ENCODE assay signal across 10 cellular contexts in the genomic region with DNA sequence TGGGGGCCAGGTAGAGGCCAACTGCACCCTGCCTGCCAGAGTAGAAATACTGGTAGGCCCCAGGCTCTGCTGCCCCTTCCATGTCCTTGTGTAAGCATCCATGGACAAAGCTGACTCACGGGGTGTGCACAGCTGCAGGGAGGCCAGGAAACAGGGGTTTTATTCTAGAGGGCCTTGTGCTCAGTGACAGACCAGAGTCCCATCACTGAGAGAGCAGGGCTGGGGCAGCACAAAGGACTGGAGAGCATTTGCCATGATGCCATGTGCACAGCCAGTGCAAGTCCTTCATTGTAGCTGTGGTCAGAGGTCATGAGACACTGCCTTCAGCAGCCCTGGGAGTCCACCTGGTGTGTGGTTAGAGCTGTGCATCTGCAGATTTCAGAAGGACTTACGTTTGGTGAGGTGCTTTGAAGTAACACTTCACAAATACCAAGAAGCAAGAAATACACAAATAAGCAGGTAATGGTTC. TPM values are rescaled to one million over a fixed set of nuclear protein-coding genes. Genes with fewer than 3 reads are reported as not detected.
DNase-seq lines count a peak whose midpoint lies in the region; ATAC-seq and TF ChIP-seq lines count a peak whose summit lies in the region.
"Had no signal": no experiment of that assay in that cellular context is flagged by ENCODE, and none has a peak within 500 bp of the region (broad histone marks: within the 10 kb centered on the region; RNA-seq: fewer than 3 reads in every experiment).

No MANE protein-coding gene starts in this region.

- intact Hi-C loops in activated CD8-positive, alpha-beta T cell treated with anti-CD3 and anti-CD28 coated beads for 36 hours (cut with micrococcal nuclease), result no loop called here
- intact Hi-C loops in psoas muscle (cut with DNase I) (no loop called here), OCI-LY7 (cut with micrococcal nuclease; ENCODE audit: unreplicated experiment) (no loop called here)

- H3K4me2 ChIP-seq in OCI-LY7 (ENCODE audit: low read length), result no peak overlapping the region; the same call in 1 of the 2 replicates

- H3K27ac ChIP-seq in psoas muscle, result peak overlapping the region; percentile 13
- H3K27ac ChIP-seq in OCI-LY7 (ENCODE audit: low read depth, low read length, poor library complexity, severe bottlenecking), result no peak overlapping the region
- H3K27ac ChIP-seq: prostate gland had no signal

- CTCF ChIA-PET in activated CD8-positive, alpha-beta T cell treated with anti-CD3 and anti-CD28 coated beads for 36 hours (lab: Charles Lee), result interaction anchor here (1.0 to 2.9 kb wide), 3 partner anchors 11 to 91 kb away, joined by 3 to 10 read pairs (median 4); no protein-coding TSS in a partner anchor
- CTCF ChIA-PET in OCI-LY7 (lab: Charles Lee; ENCODE audit: unreplicated experiment), result no interaction called here

- no peak overlapping the region for H3K4me3 ChIP-seq in foreskin fibroblast (ENCODE audit: low read depth in 1 of 2, low read length in 2 of 2)
- peak overlapping the region; percentile 22 for H3K4me3 ChIP-seq in psoas muscle
- H3K4me3 ChIP-seq in BE2C (ENCODE audit: low read depth, low read length), result no peak overlapping the region
- H3K4me3 ChIP-seq in OCI-LY7 (ENCODE audit: low read depth, low read length, poor library complexity, severe bottlenecking), result no peak overlapping the region
- H3K4me3 ChIP-seq: prostate gland had no signal

- H3K27me3 Mint-ChIP-seq in activated CD8-positive, alpha-beta T cell treated with anti-CD3 and anti-CD28 coated beads for 36 hours, result no peaks in the 10 kb centered on the region

- H3K9me3 ChIP-seq in psoas muscle (peaks cover 8% of the 10 kb centered on the region), BE2C (peaks cover 13% of the 10 kb centered on the region), OCI-LY7 (ENCODE audit: low read length) (peaks cover 25% of the 10 kb centered on the region)
- H3K9me3 ChIP-seq: prostate gland had no signal

- peaks cover 100% of the 10 kb centered on the region for H3K79me2 ChIP-seq in OCI-LY7 (ENCODE audit: insufficient read depth, low read depth, low read length)

- peak overlapping the region; percentile 27 for H3K4me3 Mint-ChIP-seq in activated CD8-positive, alpha-beta T cell treated with anti-CD3 and anti-CD28 coated beads for 36 hours

- H3K27me3 ChIP-seq in psoas muscle (ENCODE audit: insufficient read depth in 3 of 3, low read length in 2 of 3) (no peaks in the 10 kb centered on the region), BE2C (no peaks in the 10 kb centered on the region)

- no TSS peak for BruUV-seq in OCI-LY7 (replicated peaks; lab: Mats Ljungman, UMichigan)

- DNase-seq in activated CD8-positive, alpha-beta T cell treated with anti-CD3 and anti-CD28 coated beads for 36 hours, result peak; percentile 1
- DNase-seq in foreskin fibroblast (peak; percentile 49 to 78), psoas muscle (peak; percentile 14 to 56), BE2C (no peak), OCI-LY7 (ENCODE audit: low spot score) (no peak), dedifferentiated amniotic fluid mesenchymal stem cell (ENCODE audit: extremely low spot score) (no peak)
- no peak for DNase-seq in stimulated activated CD4-positive, alpha-beta T cell treated with anti-CD3 and anti-CD28 coated beads, Interleukin-12 subunit alpha, Interleukin-12 subunit beta, amount 100 ng/mL, for 4 hours
- DNase-seq: foreskin melanocyte had no signal

- no peak overlapping the region for H2AFZ ChIP-seq in OCI-LY7 (ENCODE audit: low read length)

- POLR2A ChIA-PET in activated CD8-positive, alpha-beta T cell treated with anti-CD3 and anti-CD28 coated beads for 36 hours (lab: Charles Lee), result interaction anchor here (1.9 to 5.6 kb wide), 4 partner anchors 8 to 75 kb away, joined by 5 to 51 read pairs (median 24); a partner anchor contains a TSS
- POLR2A ChIA-PET in OCI-LY7 (lab: Charles Lee), result interaction anchor here (0.7 kb wide), 1 partner anchor 9 kb away, joined by 3 read pairs; no protein-coding TSS in a partner anchor

- H3K4me1 ChIP-seq in psoas muscle (peaks cover 72% of the 10 kb centered on the region), BE2C (no peaks in the 10 kb centered on the region), OCI-LY7 (ENCODE audit: insufficient read depth, low read length, poor library complexity, severe bottlenecking) (peaks cover 48% of the 10 kb centered on the region)

- peak; percentile 48 for ATAC-seq in GM19023 (IDR thresholded peaks at IDR 0.05; ENCODE audit: unreplicated experiment)
- no peak for ATAC-seq in activated CD8-positive, alpha-beta T cell treated with anti-CD3 and anti-CD28 coated beads for 36 hours
- ATAC-seq in psoas muscle, result peak; percentile 31 to 68 (median 58)

- H3K36me3 ChIP-seq in psoas muscle (ENCODE audit: insufficient read depth in 1 of 2, low read depth in 1 of 2) (peaks cover 0 to 5% of the 10 kb centered on the region in 2 donors), BE2C (peaks cover 63% of the 10 kb centered on the region), OCI-LY7 (ENCODE audit: insufficient read depth, low read length) (peaks cover 94% of the 10 kb centered on the region)
- H3K36me3 ChIP-seq: prostate gland had no signal

- peak overlapping the region; percentile 25 for H3K27ac Mint-ChIP-seq in activated CD8-positive, alpha-beta T cell treated with anti-CD3 and anti-CD28 coated beads for 36 hours

- peaks cover 86% of the 10 kb centered on the region for H3K36me3 Mint-ChIP-seq in activated CD8-positive, alpha-beta T cell treated with anti-CD3 and anti-CD28 coated beads for 36 hours (ENCODE audit: low read depth)

- peaks cover 67% of the 10 kb centered on the region for H4K20me1 ChIP-seq in OCI-LY7 (ENCODE audit: insufficient read depth, low read length)

- 15 to 32% (median 26%) methylated on average over 2 of the region's 2 CpGs for WGBS in psoas muscle, 3 donors

- peaks cover 77% of the 10 kb centered on the region for H3K4me1 Mint-ChIP-seq in activated CD8-positive, alpha-beta T cell treated with anti-CD3 and anti-CD28 coated beads for 36 hours (ENCODE audit: low read depth)

- no peaks in the 10 kb centered on the region for H3K9me2 ChIP-seq in OCI-LY7 (ENCODE audit: insufficient read depth, low read length)

- TF ChIP-seq CTCF in activated CD8-positive, alpha-beta T cell treated with anti-CD3 and anti-CD28 coated beads for 36 hours (IDR thresholded peaks at IDR 0.05), result no peak
- no peak for TF ChIP-seq CTCF in foreskin fibroblast (IDR thresholded peaks at IDR 0.05; ENCODE audit: low read depth, low read length)
- no peak for TF ChIP-seq CTCF in psoas muscle (IDR thresholded peaks at IDR 0.05)
- TF ChIP-seq CTCF in BE2C (IDR thresholded peaks at IDR 0.05; ENCODE audit: low read depth, low read length), result no peak
- no peak for TF ChIP-seq CTCF in OCI-LY7 (conservative IDR thresholded peaks at IDR 0.05; ENCODE audit: low read length)

- peaks cover 14% of the 10 kb centered on the region for H3K9me3 Mint-ChIP-seq in activated CD8-positive, alpha-beta T cell treated with anti-CD3 and anti-CD28 coated beads for 36 hours

RNA-seq across cellular contexts. Expression of a gene that starts 8.1 kb away (rescaled TPM):
- 100 to 1,000 TPM; 349 to 350 TPM for total RNA-seq in activated CD8-positive, alpha-beta T cell treated with anti-CD3 and anti-CD28 coated beads for 36 hours
- total RNA-seq in psoas muscle (100 to 1,000 TPM; 176 to 328 (median 256) TPM), OCI-LY7 (2022) (311 and 322 TPM in 2 replicates)
- 100 to 1,000 TPM; 257 to 612 (median 345) TPM for polyA plus RNA-seq in psoas muscle
- 1,294 TPM for polyA plus RNA-seq in BE2C (2012; ENCODE audit: insufficient read depth, insufficient read length, low read depth)
- 125 and 163 TPM in 2 replicates for total RNA-seq in OCI-LY7 (2014; rRNA removed; shearing (Covaris generic))

RNA-seq across cellular contexts. Expression of a gene that starts 12.5 kb away (rescaled TPM):
- 10 to 100 TPM; 22.2 to 23.5 TPM for total RNA-seq in activated CD8-positive, alpha-beta T cell treated with anti-CD3 and anti-CD28 coated beads for 36 hours
- total RNA-seq in psoas muscle (1 to 10 TPM; 3.6 to 6.5 (median 5.1) TPM), OCI-LY7 (2022) (30.7 and 32.2 TPM in 2 replicates)
- 1 to 10 TPM; 5.7 to 8.2 (median 7.8) TPM for polyA plus RNA-seq in psoas muscle
- polyA plus RNA-seq in BE2C (2012; ENCODE audit: insufficient read depth, insufficient read length, low read depth), result 59.4 TPM
- total RNA-seq in OCI-LY7 (2014; rRNA removed; shearing (Covaris generic)), result 33.3 and 33.4 TPM in 2 replicates

RNA-seq across cellular contexts. Expression of a gene that starts 18.5 kb away (rescaled TPM):
- 10 to 100 TPM; 67.8 to 68.3 TPM for total RNA-seq in activated CD8-positive, alpha-beta T cell treated with anti-CD3 and anti-CD28 coated beads for 36 hours
- total RNA-seq in psoas muscle (10 to 100 TPM; 35.7 to 43.4 (median 39.2) TPM), OCI-LY7 (2022) (46.3 and 50.0 TPM in 2 replicates)
- polyA plus RNA-seq in psoas muscle, result 10 to 100 TPM; 70.9 to 86.2 (median 81.8) TPM
- polyA plus RNA-seq in BE2C (2012; ENCODE audit: insufficient read depth, insufficient read length, low read depth), result 502 TPM
- 92.8 and 99.5 TPM in 2 replicates for total RNA-seq in OCI-LY7 (2014; rRNA removed; shearing (Covaris generic))

RNA-seq across cellular contexts. Expression of a gene that starts 49.4 kb away (rescaled TPM):
- total RNA-seq in activated CD8-positive, alpha-beta T cell treated with anti-CD3 and anti-CD28 coated beads for 36 hours, result 100 to 1,000 TPM; 375 to 376 TPM
- total RNA-seq in psoas muscle (100 to 1,000 TPM in 1 of 4 donors, 10 to 100 TPM in 3; 90.2 to 122 (median 92.8) TPM), OCI-LY7 (2022) (131 and 154 TPM in 2 replicates)
- 100 to 1,000 TPM; 161 to 271 (median 166) TPM for polyA plus RNA-seq in psoas muscle
- 1,564 TPM for polyA plus RNA-seq in BE2C (2012; ENCODE audit: insufficient read depth, insufficient read length, low read depth)
- total RNA-seq in OCI-LY7 (2014; rRNA removed; shearing (Covaris generic)), result 197 and 201 TPM in 2 replicates

RNA-seq across cellular contexts. Expression of a gene that starts 59.1 kb away (rescaled TPM):
- total RNA-seq in activated CD8-positive, alpha-beta T cell treated with anti-CD3 and anti-CD28 coated beads for 36 hours, result 1 to 10 TPM; 3.4 to 3.5 TPM
- total RNA-seq in psoas muscle, result under 1 TPM; 0.37 to 0.92 (median 0.52) TPM
- under 1 TPM; 0.19 to 0.40 (median 0.20) TPM for polyA plus RNA-seq in psoas muscle
- polyA plus RNA-seq in BE2C (2012; ENCODE audit: insufficient read depth, insufficient read length, low read depth), result 3.7 TPM
- 0.22 and 0.31 TPM in 2 replicates for total RNA-seq in OCI-LY7 (2014; rRNA removed; shearing (Covaris generic))
- 0.53 and 0.80 TPM in 2 replicates for total RNA-seq in OCI-LY7 (2022)

Comparison
In these comparisons a context has a peak if more than half of its experiments do, and no peak if none do; other contexts are left out.
1. DNase-seq: peak in activated CD8-positive, alpha-beta T cell treated with anti-CD3 and anti-CD28 coated beads for 36 hours (single experiment), foreskin fibroblast (2 of 2) and psoas muscle (2 of 2); none in BE2C (single experiment), OCI-LY7 (single experiment), dedifferentiated amniotic fluid mesenchymal stem cell (single experiment) and stimulated activated CD4-positive, alpha-beta T cell treated with anti-CD3 and anti-CD28 coated beads, Interleukin-12 subunit alpha, Interleukin-12 subunit beta, amount 100 ng/mL, for 4 hours (single experiment).